7 cellular contexts compared by ENCODE assay signal in the genomic region with DNA sequence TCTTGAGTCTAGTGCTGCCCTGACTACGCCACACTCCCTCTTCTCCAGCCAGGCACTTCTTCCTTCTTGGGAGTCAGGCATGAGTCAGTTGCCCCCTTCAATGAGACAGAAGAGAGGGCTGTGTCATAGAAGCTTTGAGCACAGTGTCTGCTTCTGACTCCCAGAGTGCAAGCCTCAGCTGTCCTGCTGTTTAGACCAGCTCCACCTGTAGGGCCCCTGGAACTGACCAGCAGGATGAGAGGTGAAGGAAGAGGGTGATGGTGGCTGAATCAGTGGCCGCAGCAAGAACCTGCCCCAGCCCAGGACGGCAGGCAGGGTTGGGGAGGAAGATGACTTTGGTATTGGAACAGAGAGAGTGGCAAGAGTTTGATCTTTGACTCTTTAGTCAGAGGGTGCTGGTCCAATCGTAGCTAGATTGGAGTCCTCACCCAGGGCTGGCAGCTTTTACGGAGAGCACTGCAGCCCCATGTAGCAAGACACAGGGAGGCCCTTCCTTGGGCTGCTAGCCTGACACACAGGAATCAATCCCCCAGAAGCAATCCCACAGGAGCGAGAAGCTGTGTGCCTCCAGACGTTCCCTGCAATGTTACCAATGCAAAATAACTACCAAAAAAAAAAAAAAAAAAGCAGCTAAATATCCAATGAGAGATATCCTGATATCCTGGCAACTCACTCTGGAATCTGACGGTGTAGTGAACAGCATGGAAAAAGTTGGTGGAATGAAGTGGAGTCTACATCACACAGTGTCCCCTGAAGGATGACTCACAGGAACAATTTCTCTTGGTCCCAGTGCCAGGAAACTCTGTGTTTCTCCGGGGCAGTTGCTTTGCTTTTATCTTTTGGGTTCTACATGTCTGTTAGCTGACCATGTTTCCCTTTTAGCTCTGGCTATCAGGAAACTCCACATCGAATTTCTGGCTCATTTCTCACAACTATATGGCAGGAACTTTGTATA. TPM values are rescaled to one million over a fixed set of nuclear protein-coding genes. Genes with fewer than 3 reads are reported as not detected.
DNase-seq lines count a peak whose midpoint lies in the region; ATAC-seq and TF ChIP-seq lines count a peak whose summit lies in the region.
"Had no signal": no experiment of that assay in that cellular context is flagged by ENCODE, and none has a peak within 500 bp of the region (broad histone marks: within the 10 kb centered on the region; RNA-seq: fewer than 3 reads in every experiment).

No MANE protein-coding gene starts in this region.

- peak; percentile 86 for ATAC-seq in lung (ENCODE audit: insufficient read depth, low FRiP score)

- peak; percentile 55 for DNase-seq in BJ (ENCODE audit: low read depth)
- DNase-seq in astrocyte of the cerebellum (ENCODE audit: low read depth): peak; percentile 74
- peak; percentile 43 for DNase-seq in lung (ENCODE audit: low spot score)
- no peak for DNase-seq in nephron progenitor cell
- DNase-seq in NCI-H526 treated with DMSO at 0.1 percent for 48 hours (lab: John Stamatoyannopoulos, UW): no peak
- no peak for DNase-seq in NCI-H526 (lab: John Stamatoyannopoulos, UW)
- DNase-seq: activated T-cell treated with anti-CD3 and anti-CD28 coated beads, Interleukin-2, amount 50 U/mL, for 24 hours had no signal

- no peaks in the 10 kb centered on the region for H3K9me3 Mint-ChIP-seq in nephron progenitor cell
- H3K9me3 Mint-ChIP-seq: activated T-cell treated with anti-CD3 and anti-CD28 coated beads, Interleukin-2, amount 50 U/mL, for 24 hours had no signal

- no peaks in the 10 kb centered on the region for H3K9me3 ChIP-seq in lung (ENCODE audit: control insufficient read depth in 2 of 2, insufficient read depth in 1 of 2, low read length in 1 of 2)

- no peak overlapping the region for H3K27ac Mint-ChIP-seq in nephron progenitor cell
- H3K27ac Mint-ChIP-seq: activated T-cell treated with anti-CD3 and anti-CD28 coated beads, Interleukin-2, amount 50 U/mL, for 24 hours had no signal

- no peaks in the 10 kb centered on the region for H3K36me3 ChIP-seq in BJ (ENCODE audit: control insufficient read depth, insufficient read depth, low read length)
- H3K36me3 ChIP-seq in lung (ENCODE audit: control insufficient read depth in 2 of 2, insufficient read depth in 2 of 2, low read length in 2 of 2): no peaks in the 10 kb centered on the region

- 61 to 72% methylated on average over 10 of the region's 10 CpGs for WGBS in lung, 2 donors

- peaks cover 4% of the 10 kb centered on the region for H3K27me3 Mint-ChIP-seq in nephron progenitor cell (ENCODE audit: low read depth, poor library complexity)
- H3K27me3 Mint-ChIP-seq: activated T-cell treated with anti-CD3 and anti-CD28 coated beads, Interleukin-2, amount 50 U/mL, for 24 hours had no signal

- TF ChIP-seq CTCF in BJ (IDR thresholded peaks at IDR 0.05; ENCODE audit: insufficient read depth, low read depth, low read length): 0 out of 2 replicates have a peak, but pooled peaks have one; percentile 6
- TF ChIP-seq CTCF in astrocyte of the cerebellum (IDR thresholded peaks at IDR 0.05; ENCODE audit: low read depth, low read length, missing control alignments): no peak
- no peak for TF ChIP-seq CTCF in lung (IDR thresholded peaks at IDR 0.05; ENCODE audit: control extremely low read depth, extremely low read depth)
- no peak for TF ChIP-seq CTCF in nephron progenitor cell (IDR thresholded peaks at IDR 0.05)

- H3K4me1 Mint-ChIP-seq in nephron progenitor cell: peaks cover 10% of the 10 kb centered on the region

- H3K4me3 Mint-ChIP-seq in nephron progenitor cell: no peak overlapping the region
- H3K4me3 Mint-ChIP-seq: activated T-cell treated with anti-CD3 and anti-CD28 coated beads, Interleukin-2, amount 50 U/mL, for 24 hours had no signal

- H3K4me3 ChIP-seq in BJ (ENCODE audit: low read depth, low read length): no peak overlapping the region
- H3K4me3 ChIP-seq in astrocyte of the cerebellum (ENCODE audit: low read depth, low read length): no peak overlapping the region
- H3K4me3 ChIP-seq in lung: no peak overlapping the region

- H3K27ac ChIP-seq in lung (ENCODE audit: low read depth in 1 of 2, low read length in 1 of 2): peak overlapping the region; percentile 78 to 87

- POLR2A ChIA-PET in BJ (lab: Charles Lee): interaction anchor here (0.6 to 0.7 kb wide), 2 partner anchors 22 to 572 kb away, joined by 5 read pairs; no protein-coding TSS in a partner anchor

- H3K4me1 ChIP-seq in lung (ENCODE audit: control insufficient read depth in 2 of 2, insufficient read depth in 2 of 2, low read length in 2 of 2): peaks cover 2 to 5% of the 10 kb centered on the region in 2 donors

- no peaks in the 10 kb centered on the region for H3K27me3 ChIP-seq in BJ (ENCODE audit: control insufficient read depth, insufficient read depth, low read length)
- no peaks in the 10 kb centered on the region for H3K27me3 ChIP-seq in lung (ENCODE audit: control insufficient read depth, insufficient read depth)

- in situ Hi-C loops in astrocyte of the cerebellum (cut with HindIII; ENCODE audit: low sequenced_read_pairs): no loop called here

- no peaks in the 10 kb centered on the region for H3K36me3 Mint-ChIP-seq in nephron progenitor cell (ENCODE audit: low read depth)

- CTCF ChIA-PET in BJ (lab: Yijun Ruan, JAX): interaction anchor here (0.7 to 2.1 kb wide), 4 partner anchors 16 to 141 kb away, joined by 3 to 8 read pairs (median 6); a partner anchor contains a TSS

RNA-seq across cellular contexts. Expression of a gene that starts 6.9 kb away (rescaled TPM):
- polyA plus RNA-seq in BJ (2011; rRNA removed) (not detected in 2 replicates), lung (not detected)
- polyA minus RNA-seq in BJ (2011; rRNA and poly(A)+ RNA removed): not detected in 2 replicates
- under 1 TPM in 1 of 2 donors, not detected in 1; 0.21 TPM for total RNA-seq in lung

RNA-seq across cellular contexts. Expression of a gene that starts 12.2 kb away (rescaled TPM):
- 0.17 and 0.23 TPM in 2 replicates for polyA plus RNA-seq in BJ (2011; rRNA removed)
- 0.14 TPM in 1 of 2 replicates, not detected in the other for polyA minus RNA-seq in BJ (2011; rRNA and poly(A)+ RNA removed)
- 1 to 10 TPM in 1 of 2 donors, under 1 TPM in 1; 0.63 to 2.3 TPM for total RNA-seq in lung
- polyA plus RNA-seq in lung: under 1 TPM; 0.30 to 0.91 TPM

RNA-seq across cellular contexts. Expression of a gene that starts 23.8 kb away (rescaled TPM):
- 0.16 and 0.37 TPM in 2 replicates for polyA plus RNA-seq in BJ (2011; rRNA removed)
- not detected in 2 replicates for polyA minus RNA-seq in BJ (2011; rRNA and poly(A)+ RNA removed)
- total RNA-seq in lung: 1 to 10 TPM in 1 of 2 donors, not detected in 1; 3.1 TPM
- 1 to 10 TPM; 1.2 to 3.0 TPM for polyA plus RNA-seq in lung

RNA-seq across cellular contexts. Expression of a gene that starts 36.9 kb away (rescaled TPM):
- polyA plus RNA-seq in BJ (2011; rRNA removed) (13.8 and 16.4 TPM in 2 replicates), lung (1 to 10 TPM; 4.1 to 8.3 TPM)
- polyA minus RNA-seq in BJ (2011; rRNA and poly(A)+ RNA removed): 2.7 and 3.4 TPM in 2 replicates
- 10 to 100 TPM in 1 of 2 donors, 1 to 10 TPM in 1; 5.7 to 16.1 TPM for total RNA-seq in lung

RNA-seq across cellular contexts. Expression of a gene that starts 44.1 kb away (rescaled TPM):
- polyA plus RNA-seq in BJ (2011; rRNA removed) (29.3 and 34.6 TPM in 2 replicates), lung (10 to 100 TPM; 12.3 to 14.6 TPM)
- polyA minus RNA-seq in BJ (2011; rRNA and poly(A)+ RNA removed): 13.1 and 18.1 TPM in 2 replicates
- 10 to 100 TPM; 15.0 to 22.4 TPM for total RNA-seq in lung

Comparison
In these comparisons a context has a peak if more than half of its experiments do, and no peak if none do; other contexts are left out.
1. DNase-seq: peak in BJ (single experiment), astrocyte of the cerebellum (single experiment) and lung (single experiment); none in nephron progenitor cell (single experiment), NCI-H526 treated with DMSO at 0.1 percent for 48 hours (single experiment) and NCI-H526 (0 of 2).